Comparison of ENCODE assay signal across 19 cellular contexts in genomic region chr18:44795241-44795640, GRCh38.
"Had no signal": no experiment of that assay in that cellular context is flagged by ENCODE, and none has a peak within 500 bp of the region (broad histone marks: within the 10 kb centered on the region; RNA-seq: fewer than 3 reads in every experiment).

No MANE protein-coding gene starts in this region.

- H3K4me3 ChIP-seq: lower lobe of right lung, sigmoid colon, SJSA1, thoracic aorta, upper lobe of left lung had no signal

- H3K4me3 Mint-ChIP-seq: activated CD4-positive, alpha-beta memory T cell treated with anti-CD3 and anti-CD28 coated beads for 36 hours; activated naive CD8-positive, alpha-beta T cell treated with anti-CD3 and anti-CD28 coated beads, Interleukin-2, amount 10 ng/mL, durations not matched to agents 7 days and 5 days; activated T-helper 1 cell treated with anti-CD3 and anti-CD28 coated beads, Interleukin-12 subunit alpha, Interleukin-12 subunit beta, Interleukin-2, Interleukin-4 antibody, amounts not matched to agents 30 ng/mL and 10 ng/mL and 1 ng/mL, durations not matched to agents 14 hours and 24 hours and 36 hours; mesothelial cell of epicardium; nephron progenitor cell; T-helper 1 cell treated with Interleukin-12 subunit alpha and Interleukin-12 subunit beta and Interleukin-4 antibody, amounts not matched to agents 30 μg/mL and 1 μg/mL, for 36 hours had no signal

- DNase-seq: activated CD4-positive, alpha-beta memory T cell treated with anti-CD3 and anti-CD28 coated beads for 36 hours; activated naive CD8-positive, alpha-beta T cell treated with anti-CD3 and anti-CD28 coated beads, Interleukin-2, amount 10 ng/mL, durations not matched to agents 7 days and 5 days; brain microvascular endothelial cell; central memory CD4-positive, alpha-beta T cell; foreskin keratinocyte; glutamatergic neuron; hypothalamus; islet precursor cell; left colon; lower lobe of right lung; nephron progenitor cell; nucleus accumbens; sigmoid colon; upper lobe of left lung had no signal

- ATAC-seq: foreskin keratinocyte, left colon, lower lobe of right lung had no signal

- H3K27ac Mint-ChIP-seq: activated CD4-positive, alpha-beta memory T cell treated with anti-CD3 and anti-CD28 coated beads for 36 hours; activated naive CD8-positive, alpha-beta T cell treated with anti-CD3 and anti-CD28 coated beads, Interleukin-2, amount 10 ng/mL, durations not matched to agents 7 days and 5 days; activated T-helper 1 cell treated with anti-CD3 and anti-CD28 coated beads, Interleukin-12 subunit alpha, Interleukin-12 subunit beta, Interleukin-2, Interleukin-4 antibody, amounts not matched to agents 30 ng/mL and 10 ng/mL and 1 ng/mL, durations not matched to agents 14 hours and 24 hours and 36 hours; mesothelial cell of epicardium; nephron progenitor cell; T-helper 1 cell treated with Interleukin-12 subunit alpha and Interleukin-12 subunit beta and Interleukin-4 antibody, amounts not matched to agents 30 μg/mL and 1 μg/mL, for 36 hours had no signal

- H3K27me3 ChIP-seq: brain microvascular endothelial cell, foreskin keratinocyte, sigmoid colon, SJSA1, upper lobe of left lung had no signal

- H3K27ac ChIP-seq: brain microvascular endothelial cell, foreskin keratinocyte, lower lobe of right lung, SJSA1, thoracic aorta, upper lobe of left lung had no signal
